In genomic region chr16:69019811-69020210, GRCh38 we compare ENCODE assay signal across 17 cellular contexts.
DNase-seq lines count a peak whose midpoint lies in the region; ATAC-seq, FAIRE-seq and TF ChIP-seq lines count a peak whose summit lies in the region.
"Had no signal": no experiment of that assay in that cellular context is flagged by ENCODE, and none has a peak within 500 bp of the region (broad histone marks: within the 10 kb centered on the region; RNA-seq: fewer than 3 reads in every experiment).

No MANE protein-coding gene starts in this region.

- in situ Hi-C loops in GM12878 (cut with MboI): no loop called here

- peak; percentile 7 for FAIRE-seq in GM12878 (lab: Jason Lieb, UNC)
- FAIRE-seq: G401.6, GM12891, GM18507 had no signal

- H3K4me2 ChIP-seq in GM12878 (ENCODE audit: control insufficient read depth, insufficient read depth): no peak overlapping the region
- H3K4me2 ChIP-seq: GM23338 had no signal

- SMC1A ChIA-PET in GM12878 (lab: Charles Lee; ENCODE audit: uncharacterized antibody, unreplicated experiment): no interaction called here

- H3K9ac ChIP-seq in GM12878 (ENCODE audit: control insufficient read depth, insufficient read depth, low read length): no peak overlapping the region

- no peak for TF ChIP-seq EP300 in GM12878 (IDR thresholded peaks at IDR 0.05; ENCODE audit: borderline replicate concordance in 1 of 2, control insufficient read depth in 1 of 2, low read depth in 2 of 2, low read length in 2 of 2)

- H3K4me1 ChIP-seq in GM12878 (ENCODE audit: control insufficient read depth, insufficient read depth, low read length): no peaks in the 10 kb centered on the region

- no peaks in the 10 kb centered on the region for H3K27me3 ChIP-seq in GM12878 (replicated peaks in 1 of 2; ENCODE audit: control insufficient read depth in 2 of 2, insufficient read depth in 2 of 2, low read length in 1 of 2)

- POLR2A ChIA-PET in GM12878 (lab: Charles Lee): no interaction called here

- no peak overlapping the region for H2AFZ ChIP-seq in GM12878 (ENCODE audit: control insufficient read depth, low read depth, low read length)
- H2AFZ ChIP-seq: GM23338 had no signal

- BruUV-seq in GM12878 (replicated peaks; lab: Mats Ljungman, UMichigan): no TSS peak

- H3K9me3 Mint-ChIP-seq in stimulated activated effector memory CD8-positive, alpha-beta T cell treated with anti-CD3 and anti-CD28 coated beads, Interleukin-12 subunit alpha, Interleukin-12 subunit beta, amount 100 ng/mL, for 72 hours: no peaks in the 10 kb centered on the region
- H3K9me3 Mint-ChIP-seq: CD4-positive, alpha-beta memory T cell; GM23338; H9 had no signal

- no peaks in the 10 kb centered on the region for H3K9me3 ChIP-seq in GM12878 (replicated peaks; ENCODE audit: control insufficient read depth, insufficient read depth, low read length)

- no peak for TF ChIP-seq RAD21 in GM12878 (IDR thresholded peaks at IDR 0.05; ENCODE audit: insufficient read depth, low read depth, low read length)

- H3K4me3 ChIP-seq in GM12878: no peak overlapping the region
- H3K4me3 ChIP-seq: GM23338 had no signal

- no peaks in the 10 kb centered on the region for H3K79me2 ChIP-seq in GM12878 (ENCODE audit: control insufficient read depth, insufficient read depth, low read length)

- 95% methylated on average over 1 of the region's 1 CpG for WGBS in GM12878 (ENCODE audit: insufficient coverage, insufficient replicate concordance, low lambda C conversion rate, missing lambda C conversion rate)

- TF ChIP-seq CTCF in GM12878 (IDR thresholded peaks at IDR 0.05 in 2 of 3, conservative IDR thresholded peaks at IDR 0.05 in 1 of 3; ENCODE audit: control insufficient read depth in 2 of 3, extremely low read depth in 1 of 3, insufficient read depth in 1 of 3, low read depth in 3 of 3, low read length in 3 of 3) (no peak), GM10266 (IDR thresholded peaks at IDR 0.05; ENCODE audit: control insufficient read depth, insufficient read depth, low read depth, missing control alignments) (no peak)

- no peaks in the 10 kb centered on the region for H3K36me3 ChIP-seq in GM12878 (ENCODE audit: control insufficient read depth in 2 of 2, insufficient read depth in 2 of 2, low read length in 1 of 2)

- no peak overlapping the region for H3K4me3 Mint-ChIP-seq in stimulated activated effector memory CD8-positive, alpha-beta T cell treated with anti-CD3 and anti-CD28 coated beads, Interleukin-12 subunit alpha, Interleukin-12 subunit beta, amount 100 ng/mL, for 72 hours
- H3K4me3 Mint-ChIP-seq: CD4-positive, alpha-beta memory T cell; GM23338; H9 had no signal

- peak overlapping the region; percentile 29 for H3K27ac Mint-ChIP-seq in stimulated activated effector memory CD8-positive, alpha-beta T cell treated with anti-CD3 and anti-CD28 coated beads, Interleukin-12 subunit alpha, Interleukin-12 subunit beta, amount 100 ng/mL, for 72 hours
- H3K27ac Mint-ChIP-seq: GM23338, H9 had no signal

- no peak for ATAC-seq in GM12878
- no peak for ATAC-seq in stimulated activated effector memory CD8-positive, alpha-beta T cell treated with anti-CD3 and anti-CD28 coated beads, Interleukin-12 subunit alpha, Interleukin-12 subunit beta, amount 100 ng/mL, for 72 hours
- ATAC-seq in GM18907 (IDR thresholded peaks at IDR 0.05; ENCODE audit: unreplicated experiment): no peak
- ATAC-seq in Right ventricle myocardium inferior: no peak
- ATAC-seq: GM23338, HCT116 had no signal

- TF ChIP-seq POLR2A in GM12878 (IDR thresholded peaks at IDR 0.05; ENCODE audit: low read depth, low read length): no peak

- peaks cover 36% of the 10 kb centered on the region for H3K36me3 Mint-ChIP-seq in stimulated activated effector memory CD8-positive, alpha-beta T cell treated with anti-CD3 and anti-CD28 coated beads, Interleukin-12 subunit alpha, Interleukin-12 subunit beta, amount 100 ng/mL, for 72 hours

- RAD21 ChIA-PET in GM12878 (lab: Charles Lee; ENCODE audit: unreplicated experiment): no interaction called here

- H3K4me1 Mint-ChIP-seq in stimulated activated effector memory CD8-positive, alpha-beta T cell treated with anti-CD3 and anti-CD28 coated beads, Interleukin-12 subunit alpha, Interleukin-12 subunit beta, amount 100 ng/mL, for 72 hours: peaks cover 7% of the 10 kb centered on the region
- H3K4me1 Mint-ChIP-seq: GM23338, H9 had no signal

- CTCF ChIA-PET in GM12878 (lab: Yijun Ruan, JAX): no interaction called here

- intact Hi-C loops in GM12878 (cut with micrococcal nuclease; ENCODE audit: unreplicated experiment) (no loop called here), Right ventricle myocardium inferior (cut with DNase I) (no loop called here)

- DNase-seq in GM12878 (ENCODE audit: low read depth, low spot score) (no peak), dermis microvascular lymphatic vessel endothelial cell (ENCODE audit: low read depth in 2 of 2) (peak; percentile 18 to 51), Right ventricle myocardium inferior (ENCODE audit: missing footprints) (no peak), GM10266 (ENCODE audit: extremely low spot score) (no peak)
- no peak for DNase-seq in stimulated activated effector memory CD8-positive, alpha-beta T cell treated with anti-CD3 and anti-CD28 coated beads, Interleukin-12 subunit alpha, Interleukin-12 subunit beta, amount 100 ng/mL, for 72 hours (ENCODE audit: low spot score in 2 of 2)
- DNase-seq: C1 segment of cervical spinal cord; CD4-positive, alpha-beta memory T cell; COR-L47; DMS153; DND-41; H9 had no signal

- no peak overlapping the region for H3K27ac ChIP-seq in GM12878 (ENCODE audit: control insufficient read depth, insufficient read depth)

- no peaks in the 10 kb centered on the region for H4K20me1 ChIP-seq in GM12878 (ENCODE audit: control insufficient read depth, insufficient read depth)

TF ChIP-seq in GM12878, 131 proteins besides CTCF, POLR2A, EP300 and RAD21 (continues in another document):
- TF ChIP-seq CREM (IDR thresholded peaks at IDR 0.05; ENCODE audit: low read depth) (no peak), NR2C1 (IDR thresholded peaks at IDR 0.05) (no peak), ASH2L (IDR thresholded peaks at IDR 0.05; ENCODE audit: borderline replicate concordance, low read depth) (no peak), JUNB (IDR thresholded peaks at IDR 0.05) (no peak), SP1 (IDR thresholded peaks at IDR 0.05; ENCODE audit: low read depth, low read length) (no peak), RAD51 (IDR thresholded peaks at IDR 0.05) (no peak), NFXL1 (IDR thresholded peaks at IDR 0.05; ENCODE audit: borderline replicate concordance) (no peak), SMARCA5 (IDR thresholded peaks at IDR 0.05) (no peak), NKRF (conservative IDR thresholded peaks at IDR 0.05) (no peak), E2F8 (IDR thresholded peaks at IDR 0.05; ENCODE audit: low read depth, partially characterized antibody) (no peak), POLR2AphosphoS2 (IDR thresholded peaks at IDR 0.05; ENCODE audit: low read depth, low read length) (no peak), EGR1 (IDR thresholded peaks at IDR 0.05; ENCODE audit: borderline replicate concordance in 1 of 2, low read depth in 2 of 2, low read length in 2 of 2) (no peak), YBX1 (IDR thresholded peaks at IDR 0.05) (no peak), POLR2AphosphoS5 (IDR thresholded peaks at IDR 0.05; ENCODE audit: low read length) (no peak), ATF7 (IDR thresholded peaks at IDR 0.05; ENCODE audit: low read depth) (no peak), TCF12 (IDR thresholded peaks at IDR 0.05; ENCODE audit: low read depth, low read length) (no peak), FOXM1 (IDR thresholded peaks at IDR 0.05; ENCODE audit: low read depth, low read length) (no peak)

Comparison
In these comparisons a context has a peak if more than half of its experiments do, and no peak if none do; other contexts are left out.
1. DNase-seq: peak in dermis microvascular lymphatic vessel endothelial cell (2 of 2); none in GM12878 (single experiment), stimulated activated effector memory CD8-positive, alpha-beta T cell treated with anti-CD3 and anti-CD28 coated beads, Interleukin-12 subunit alpha, Interleukin-12 subunit beta, amount 100 ng/mL, for 72 hours (0 of 2), Right ventricle myocardium inferior (single experiment) and GM10266 (single experiment).